In genomic region chr9:32526042-32526706, GRCh38 we compare ENCODE assay signal across 8 cellular contexts. TPM values are rescaled to one million over a fixed set of nuclear protein-coding genes. Genes with fewer than 3 reads are reported as not detected.
DNase-seq lines count a peak whose midpoint lies in the region; ATAC-seq and TF ChIP-seq lines count a peak whose summit lies in the region.

TSS of gene RIGI (minus strand) at chr9:32526196. CDS start at chr9:32526166, 30 bp downstream.

- H3K36me3 ChIP-seq in kidney epithelial cell (ENCODE audit: control insufficient read depth, insufficient read depth, low read length): no peaks in the 10 kb centered on the region

- H3K4me3 ChIP-seq in kidney epithelial cell (ENCODE audit: low read depth, low read length): peak within 1 kb of the TSS; percentile 60

- peak; percentile 52 for TF ChIP-seq CTCF in kidney epithelial cell (IDR thresholded peaks at IDR 0.05; ENCODE audit: insufficient read depth, low read length, poor library complexity, severe bottlenecking)

- DNase-seq in AG08395 (ENCODE audit: low spot score): peak; percentile 86
- DNase-seq in NCI-H2196 (lab: John Stamatoyannopoulos, UW; ENCODE audit: unreplicated experiment): peak; percentile 91
- DNase-seq in activated CD4-positive, CD25-positive, alpha-beta regulatory T cell treated with anti-CD3 and anti-CD28 coated beads, Interleukin-2, amount 50 U/mL, for 16 hours (ENCODE audit: low read depth, low spot score): peak; percentile 61
- peak; percentile 65 for DNase-seq in cerebellum (ENCODE audit: low spot score)
- peak; percentile 77 for DNase-seq in kidney epithelial cell (ENCODE audit: low read depth)
- DNase-seq in stimulated activated CD4-positive, alpha-beta T cell treated with anti-CD3 and anti-CD28 coated beads, Interleukin-15, amount 100 ng/mL, for 48 hours (ENCODE audit: low read depth in 2 of 2): peak; percentile 36 to 51

- H3K27me3 ChIP-seq in kidney epithelial cell (ENCODE audit: control insufficient read depth, insufficient read depth, low read length): no peaks in the 10 kb centered on the region

- ATAC-seq in GM18870 (IDR thresholded peaks at IDR 0.05; ENCODE audit: unreplicated experiment) (peak; percentile 81), HG03135 (IDR thresholded peaks at IDR 0.05; ENCODE audit: unreplicated experiment) (peak; percentile 54)

RNA-seq across cellular contexts. Expression of gene RIGI, which starts in this region (rescaled TPM):
- 7.4 TPM for total RNA-seq in cerebellum
- 17.4 and 18.7 TPM in 2 replicates for total RNA-seq in kidney epithelial cell

Comparison
In these comparisons a context has a peak if more than half of its experiments do, and no peak if none do; other contexts are left out.
1. Peak in every context shown above with its lines: DNase-seq, ATAC-seq and H3K4me3 ChIP-seq.